1 cellular context compared by ENCODE assay signal in genomic region chr5:78562001-78562400, GRCh38.
TF ChIP-seq lines count a peak whose summit lies in the region.

No MANE protein-coding gene starts in this region.

TF ChIP-seq in H1, 55 proteins besides CTCF, POLR2A, EP300 and RAD21:
- TF ChIP-seq ATF2 (IDR thresholded peaks at IDR 0.05; ENCODE audit: low read length) (no peak), YY1 (IDR thresholded peaks at IDR 0.05; ENCODE audit: low read depth, low read length) (no peak), MAX (IDR thresholded peaks at IDR 0.05) (no peak), NRF1 (IDR thresholded peaks at IDR 0.05; ENCODE audit: low read depth, low read length) (no peak), EGR1 (IDR thresholded peaks at IDR 0.05; ENCODE audit: borderline replicate concordance, low read depth, low read length) (no peak)
